ENCODE assay signal across 21 cellular contexts in the genomic region with DNA sequence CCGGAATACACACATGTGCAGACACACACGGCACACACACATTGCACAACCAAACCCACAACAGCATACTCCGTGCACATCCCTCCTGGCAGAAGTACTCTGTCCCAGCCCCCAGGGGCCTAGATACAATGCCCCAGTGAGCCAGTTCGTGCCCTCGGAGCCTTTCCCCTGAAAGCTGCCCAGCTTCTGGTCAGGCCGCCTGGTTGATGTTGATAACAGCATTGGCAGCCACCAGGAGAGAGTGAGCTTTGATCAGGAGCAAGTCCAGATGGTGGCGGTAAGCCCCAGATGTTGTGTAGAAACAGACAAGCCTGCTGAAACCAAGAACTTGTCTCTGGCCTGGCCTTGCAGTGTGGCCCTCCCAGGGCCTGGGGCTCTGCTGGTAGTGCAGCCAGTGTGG.
"Had no signal": no experiment of that assay in that cellular context is flagged by ENCODE, and none has a peak within 500 bp of the region (broad histone marks: within the 10 kb centered on the region; RNA-seq: fewer than 3 reads in every experiment).

No MANE protein-coding gene starts in this region.

- H3K36me3 ChIP-seq: brain microvascular endothelial cell had no signal

- ATAC-seq: activated CD8-positive, alpha-beta T cell treated with anti-CD3 and anti-CD28 coated beads for 36 hours; activated T-cell treated with anti-CD3 and anti-CD28 coated beads, Interleukin-2, amount 50 U/mL, for 72 hours; activated T-helper 17 cell treated with anti-CD3 and anti-CD28 coated beads, Interleukin-2, amount 50 U/mL, for 72 hours; Right ventricle myocardium inferior had no signal

- H3K27ac ChIP-seq: brain microvascular endothelial cell, KMS-11, PC-9, RWPE1 had no signal

- DNase-seq: activated CD4-positive, alpha-beta T cell treated with anti-CD3 and anti-CD28 coated beads, Interleukin-2, amount 10 ng/mL, durations not matched to agents 24 days and 14 days; activated CD4-positive, alpha-beta T cell treated with anti-CD3 and anti-CD28 coated beads, Interleukin-2, amount 50 U/mL, for 4 hours; activated CD8-positive, alpha-beta T cell treated with anti-CD3 and anti-CD28 coated beads for 36 hours; activated effector memory CD4-positive, alpha-beta T cell treated with anti-CD3 and anti-CD28 coated beads, Interleukin-2, amount 50 U/mL, for 16 hours; activated naive CD4-positive, alpha-beta T cell; activated naive CD4-positive, alpha-beta T cell treated with anti-CD3 and anti-CD28 coated beads, Interleukin-2, amount 50 U/mL, for 16 hours; activated naive CD8-positive, alpha-beta T cell treated with anti-CD3 and anti-CD28 coated beads for 36 hours; activated T-cell treated with anti-CD3 and anti-CD28 coated beads, Interleukin-2, amount 50 U/mL, for 1 hour; activated T-cell treated with anti-CD3 and anti-CD28 coated beads, Interleukin-2, amount 50 U/mL, for 72 hours; amniotic stem cell; brain microvascular endothelial cell; central memory CD4-positive, alpha-beta T cell; NCI-H187; PC-9; SIG-M5 had no signal

- H3K4me2 ChIP-seq: KMS-11, PC-9 had no signal

- H2AFZ ChIP-seq: PC-9 had no signal

- H3K4me3 ChIP-seq: PC-9 had no signal

- FAIRE-seq: RCC 7860, TTC549 had no signal

- H3K9ac ChIP-seq: KMS-11 had no signal

- H3K27me3 ChIP-seq: brain microvascular endothelial cell had no signal
